31 cellular contexts compared by ENCODE assay signal in the genomic region with DNA sequence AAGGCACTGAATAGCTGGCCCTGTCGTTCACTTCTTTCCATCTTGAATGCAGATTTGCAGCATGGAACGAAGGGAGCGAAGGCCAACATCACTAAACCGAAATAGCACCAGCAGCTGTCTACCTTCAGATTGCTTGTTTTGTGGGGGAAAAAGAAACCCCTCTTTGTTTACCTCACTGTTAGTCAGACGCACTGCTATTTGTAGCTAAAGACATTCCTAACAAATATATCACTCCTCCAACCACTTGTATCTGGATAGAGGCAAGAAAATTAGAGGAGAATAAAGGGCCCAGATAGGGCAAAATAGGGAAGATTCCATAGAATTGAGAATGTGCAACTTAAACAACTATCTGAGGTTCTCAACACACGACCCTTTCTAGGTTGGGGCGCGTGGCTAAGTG.
"Had no signal": no experiment of that assay in that cellular context is flagged by ENCODE, and none has a peak within 500 bp of the region (broad histone marks: within the 10 kb centered on the region; RNA-seq: fewer than 3 reads in every experiment).

No MANE protein-coding gene starts in this region.

- H3K9me3 ChIP-seq: colonic mucosa, gastrocnemius medialis, left ventricle myocardium inferior, pancreas, prostate gland, sigmoid colon, uterus had no signal

- ATAC-seq: activated CD4-positive, alpha-beta T cell treated with anti-CD3 and anti-CD28 coated beads for 36 hours; activated CD8-positive, alpha-beta memory T cell treated with anti-CD3 and anti-CD28 coated beads, Interleukin-2, amount 10 ng/mL, durations not matched to agents 7 days and 5 days; activated CD8-positive, alpha-beta T cell treated with anti-CD3 and anti-CD28 coated beads, Interleukin-2, amount 10 ng/mL, durations not matched to agents 7 days and 5 days; activated T-cell treated with anti-CD3 and anti-CD28 coated beads, Interleukin-2, amount 50 U/mL, for 72 hours; effector memory CD8-positive, alpha-beta T cell; gastrocnemius medialis; naive thymus-derived CD4-positive, alpha-beta T cell; pancreas; stimulated activated memory B cell treated with anti-CD40 and anti-IgM and Interleukin-4, amounts not matched to agents 10 μg/mL and 1 μg/mL and 100 μg/mL, for 72 hours; stimulated activated naive CD8-positive, alpha-beta T cell treated with anti-CD3 and anti-CD28 coated beads, Interleukin-15, amount 100 ng/mL, for 72 hours had no signal

- H3K27me3 ChIP-seq: cardiac muscle cell, colonic mucosa, dorsolateral prefrontal cortex, gastrocnemius medialis, pancreas, sigmoid colon, uterus had no signal

- H3K36me3 ChIP-seq: cardiac muscle cell, colonic mucosa, gastrocnemius medialis, left ventricle myocardium inferior, pancreas, prostate gland, sigmoid colon, uterus had no signal

- H3K4me1 ChIP-seq: colonic mucosa, left ventricle myocardium inferior, pancreas, prostate gland, uterus had no signal

- H3K27ac ChIP-seq: cardiac muscle cell, colonic mucosa, gastrocnemius medialis, left ventricle myocardium inferior, pancreas, prostate gland, sigmoid colon, uterus had no signal

- DNase-seq: activated CD4-positive, alpha-beta T cell treated with anti-CD3 and anti-CD28 coated beads for 36 hours; activated CD4-positive, CD25-positive, alpha-beta regulatory T cell; activated CD8-positive, alpha-beta memory T cell treated with anti-CD3 and anti-CD28 coated beads, Interleukin-2, amount 10 ng/mL, durations not matched to agents 7 days and 5 days; activated CD8-positive, alpha-beta T cell treated with anti-CD3 and anti-CD28 coated beads, Interleukin-2, amount 10 ng/mL, durations not matched to agents 7 days and 5 days; activated naive CD4-positive, alpha-beta T cell treated with Interleukin-2 at 50 U/mL for 16 hours; activated T-cell treated with anti-CD3 and anti-CD28 coated beads, Interleukin-2, amount 50 U/mL, for 72 hours; aorta; cerebellar nuclear complex; colonic mucosa; dorsolateral prefrontal cortex; effector memory CD8-positive, alpha-beta T cell; erythroblast; gastrocnemius medialis; glutamatergic neuron; islet precursor cell; left ventricle myocardium inferior; naive thymus-derived CD4-positive, alpha-beta T cell; pancreas; sigmoid colon; stimulated activated CD4-positive, alpha-beta T cell treated with anti-CD3 and anti-CD28 coated beads, Interleukin-1b, Interleukin-23, amount 100 ng/mL, for 48 hours; stimulated activated CD4-positive, alpha-beta T cell treated with anti-CD3 and anti-CD28 coated beads, Interleukin-4, amount 100 ng/mL, for 4 hours; stimulated activated CD8-positive, alpha-beta memory T cell treated with anti-CD3 and anti-CD28 coated beads, Interleukin-4, amount 100 ng/mL, for 48 hours; stimulated activated naive CD8-positive, alpha-beta T cell treated with anti-CD3 and anti-CD28 coated beads, Interleukin-15, amount 100 ng/mL, for 72 hours; substantia nigra; T-helper 2 cell; uterus had no signal

- H3K4me2 ChIP-seq: smooth muscle cell had no signal

- H3K4me3 ChIP-seq: cardiac muscle cell, colonic mucosa, dorsolateral prefrontal cortex, gastrocnemius medialis, left ventricle myocardium inferior, lung, pancreas, prostate gland, sigmoid colon, smooth muscle cell, uterus had no signal
